ENCODE assay signal across 11 cellular contexts in the genomic region with DNA sequence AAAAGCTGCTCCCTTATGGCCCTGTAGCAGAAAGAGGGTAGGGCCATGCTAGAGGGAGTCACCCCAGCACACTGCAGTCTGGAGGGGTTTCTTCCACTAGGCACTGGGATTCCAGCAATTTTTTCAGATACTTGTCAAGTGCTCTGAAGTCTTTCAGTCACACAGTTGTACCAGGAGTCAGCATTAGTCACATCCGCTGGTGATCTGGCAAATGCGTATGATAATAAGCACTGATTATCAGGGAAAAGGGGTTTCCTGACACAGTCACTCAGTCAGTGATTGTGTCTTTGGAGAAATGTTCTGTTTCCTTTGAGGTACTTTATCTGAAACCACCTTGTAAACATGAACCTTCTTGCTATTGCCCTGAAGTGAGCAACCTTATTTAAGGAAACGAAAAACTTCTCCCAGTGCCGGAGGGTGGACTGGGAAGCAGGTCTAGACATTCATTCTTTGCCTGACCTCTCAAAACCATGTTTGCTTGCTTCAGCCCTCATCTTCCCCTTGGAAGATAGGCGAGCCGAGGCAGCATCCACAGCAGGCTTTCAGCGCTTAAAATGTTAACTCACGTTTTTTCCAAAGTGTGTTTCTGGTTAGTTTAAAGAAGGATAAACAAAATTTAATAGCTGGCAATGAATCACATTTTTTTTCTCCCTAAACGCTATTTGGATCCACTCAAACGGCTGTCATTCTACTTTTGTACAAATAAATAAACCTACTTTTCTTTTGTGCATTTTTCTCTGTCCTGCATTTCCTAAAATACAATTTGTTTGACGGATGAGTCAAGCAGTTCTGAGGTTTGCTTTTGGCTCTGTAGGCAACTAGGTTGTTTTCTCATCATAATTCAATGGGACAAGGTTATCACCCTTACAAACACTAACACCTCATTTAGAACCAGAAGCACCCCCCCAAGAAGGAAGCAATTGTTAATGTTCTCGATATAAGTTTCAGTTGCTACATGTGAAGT.
DNase-seq lines count a peak whose midpoint lies in the region; ATAC-seq and TF ChIP-seq lines count a peak whose summit lies in the region.
"Had no signal": no experiment of that assay in that cellular context is flagged by ENCODE, and none has a peak within 500 bp of the region (broad histone marks: within the 10 kb centered on the region; RNA-seq: fewer than 3 reads in every experiment).

No MANE protein-coding gene starts in this region.

- ATAC-seq in GM18873 (IDR thresholded peaks at IDR 0.05; ENCODE audit: low FRiP score, unreplicated experiment): no peak

- DNase-seq in BJ (ENCODE audit: low read depth) (peak; percentile 63), MG63 (peak; percentile 89), cardiac fibroblast (ENCODE audit: low read depth in 2 of 2) (peak; percentile 44 to 94), lung microvascular endothelial cell (ENCODE audit: low read depth in 2 of 2) (peak; percentile 78 to 97), nucleus accumbens (lab: John Stamatoyannopoulos, UW) (no peak), NCI-H128 (lab: John Stamatoyannopoulos, UW; ENCODE audit: unreplicated experiment) (no peak)
- DNase-seq in effector CD8-positive, alpha-beta T cell (lab: John Stamatoyannopoulos, UW): no peak
- DNase-seq: activated effector memory CD4-positive, alpha-beta T cell treated with Interleukin-2 at 50 U/mL for 16 hours; effector CD4-positive, alpha-beta T cell; NCI-H2227 treated with DMSO at 0.1 percent for 48 hours had no signal

- H3K27me3 ChIP-seq in BJ (ENCODE audit: control insufficient read depth, insufficient read depth, low read length): no peaks in the 10 kb centered on the region
- H3K27me3 ChIP-seq in MG63: no peaks in the 10 kb centered on the region

- CTCF ChIA-PET in BJ (lab: Yijun Ruan, JAX): interaction anchor here (1.1 to 1.6 kb wide), 4 partner anchors 66 to 155 kb away, joined by 3 to 5 read pairs (median 4); no protein-coding TSS in a partner anchor

- no peaks in the 10 kb centered on the region for H3K36me3 ChIP-seq in BJ (ENCODE audit: control insufficient read depth, insufficient read depth, low read length)
- no peaks in the 10 kb centered on the region for H3K36me3 ChIP-seq in MG63

- POLR2A ChIA-PET in BJ (lab: Charles Lee): no interaction called here

- no peaks in the 10 kb centered on the region for H3K9me3 ChIP-seq in MG63

- TF ChIP-seq CTCF in BJ (IDR thresholded peaks at IDR 0.05; ENCODE audit: insufficient read depth, low read depth, low read length) (no peak), cardiac fibroblast (IDR thresholded peaks at IDR 0.05; ENCODE audit: low read depth, low read length) (no peak)

- H3K4me3 ChIP-seq in BJ (ENCODE audit: low read depth, low read length) (no peak overlapping the region), MG63 (no peak overlapping the region), cardiac fibroblast (replicated peaks in 1 of 2; ENCODE audit: low read depth in 2 of 2, low read length in 2 of 2) (peak overlapping the region in 1 of 2 donors; percentile 22)

Comparison
In these comparisons a context has a peak if more than half of its experiments do, and no peak if none do; other contexts are left out.
1. DNase-seq: peak in BJ (single experiment), MG63 (single experiment), cardiac fibroblast (2 of 2) and lung microvascular endothelial cell (2 of 2); none in effector CD8-positive, alpha-beta T cell (single experiment), nucleus accumbens (0 of 56) and NCI-H128 (single experiment).